In the genomic region with DNA sequence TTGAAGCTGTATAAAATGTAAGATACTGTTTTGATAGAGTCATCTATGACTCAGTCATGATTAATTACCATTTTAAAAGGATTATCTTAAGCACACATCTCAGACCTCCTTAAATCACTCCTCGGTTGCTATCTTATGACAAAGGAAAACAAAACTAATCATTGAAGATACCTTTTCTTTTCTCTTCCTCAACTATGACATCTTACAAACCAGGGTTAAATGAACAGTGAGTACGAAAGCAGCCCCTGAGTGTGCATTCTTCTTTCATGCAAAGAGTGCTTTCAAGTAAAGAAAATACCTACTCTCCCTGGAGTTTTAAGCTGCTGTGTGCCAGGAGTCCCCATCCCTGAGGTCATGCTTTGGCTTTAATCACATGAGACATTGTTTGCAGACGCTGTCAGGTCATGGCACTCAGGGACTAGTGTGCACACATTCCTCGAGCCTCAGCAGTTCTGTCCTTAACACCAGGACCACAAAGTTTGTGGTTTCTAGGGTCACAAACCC, we compare ENCODE assay signal across 13 cellular contexts.
DNase-seq lines count a peak whose midpoint lies in the region; ATAC-seq and TF ChIP-seq lines count a peak whose summit lies in the region.
"Had no signal": no experiment of that assay in that cellular context is flagged by ENCODE, and none has a peak within 500 bp of the region (broad histone marks: within the 10 kb centered on the region; RNA-seq: fewer than 3 reads in every experiment).

No MANE protein-coding gene starts in this region.

- no peaks in the 10 kb centered on the region for H3K9me2 ChIP-seq in hepatocyte (replicated peaks; ENCODE audit: insufficient read depth)

- H3K4me1 ChIP-seq in adrenal gland (replicated peaks in 1 of 2) (peaks cover 7 to 24% of the 10 kb centered on the region in 2 donors), hepatocyte (ENCODE audit: insufficient read depth) (peaks cover 27% of the 10 kb centered on the region)
- H3K4me1 ChIP-seq: spleen had no signal

- WGBS in adrenal gland, 4 donors, result 14 to 21% (median 18%) methylated on average over 4 of the region's 4 CpGs
- 11% methylated on average over 4 of the region's 4 CpGs for WGBS in hepatocyte (ENCODE audit: low lambda C conversion rate, missing lambda C conversion rate)

- TF ChIP-seq CTCF in HFF-Myc (IDR thresholded peaks at IDR 0.05; ENCODE audit: low read depth, low read length, missing control alignments), result no peak
- TF ChIP-seq CTCF in adrenal gland (IDR thresholded peaks at IDR 0.05), result no peak
- TF ChIP-seq CTCF in hepatocyte (IDR thresholded peaks at IDR 0.05; ENCODE audit: poor library complexity), result no peak

- no peaks in the 10 kb centered on the region for H3K36me3 ChIP-seq in adrenal gland (replicated peaks in 1 of 2)
- H3K36me3 ChIP-seq in hepatocyte (replicated peaks; ENCODE audit: insufficient read depth, low read depth), result no peaks in the 10 kb centered on the region
- H3K36me3 ChIP-seq: spleen had no signal

- DNase-seq in HFF-Myc (ENCODE audit: extremely low read depth, low read depth) (peak; percentile 61), adrenal gland (peak in 6 of 7 donors; percentile 24 to 57 (median 39)), hepatocyte (ENCODE audit: low spot score) (peak; percentile 59), smooth muscle cell of the brain vasculature (ENCODE audit: low read depth, low spot score) (peak; percentile 92), HUDEP-2 (lab: John Stamatoyannopoulos, UW; ENCODE audit: unreplicated experiment in 76 of 76) (no peak), NOMO-1 treated with DMSO at 0.1 percent for 48 hours (lab: John Stamatoyannopoulos, UW; ENCODE audit: unreplicated experiment) (no peak), CD1c-positive myeloid dendritic cell (ENCODE audit: extremely low spot score) (no peak)
- DNase-seq: DMS53, mucosa of descending colon, NCI-H524 treated with DMSO at 0.1 percent for 48 hours, spleen, T-helper 17 cell had no signal

- no peak overlapping the region for H3K27ac ChIP-seq in adrenal gland
- H3K27ac ChIP-seq in hepatocyte, result peak overlapping the region; percentile 85
- H3K27ac ChIP-seq: spleen had no signal

- no peaks in the 10 kb centered on the region for H4K20me1 ChIP-seq in hepatocyte (ENCODE audit: insufficient read depth, poor library complexity, severe bottlenecking)

- intact Hi-C loops in adrenal gland (cut with DNase I), result no loop called here

- no peak for ATAC-seq in HG02885 (IDR thresholded peaks at IDR 0.05; ENCODE audit: poor library complexity, unreplicated experiment)
- ATAC-seq: mucosa of descending colon, T-helper 17 cell had no signal

- no peak overlapping the region for H2AFZ ChIP-seq in hepatocyte

- no peaks in the 10 kb centered on the region for H3K9me3 ChIP-seq in adrenal gland (replicated peaks in 1 of 3)
- H3K9me3 ChIP-seq in hepatocyte (ENCODE audit: low read depth), result no peaks in the 10 kb centered on the region
- H3K9me3 ChIP-seq: mucosa of descending colon, spleen had no signal

- H3K27me3 ChIP-seq in adrenal gland (no peaks in the 10 kb centered on the region), hepatocyte (no peaks in the 10 kb centered on the region)
- H3K27me3 ChIP-seq: spleen had no signal

- no peak for TF ChIP-seq POLR2A in adrenal gland (IDR thresholded peaks at IDR 0.05)

- peak overlapping the region; percentile 5 for H3K4me2 ChIP-seq in hepatocyte

- H3K4me3 ChIP-seq in HFF-Myc (replicated peaks; ENCODE audit: low read depth, low read length) (no peak overlapping the region), adrenal gland (no peak overlapping the region), hepatocyte (no peak overlapping the region)
- H3K4me3 ChIP-seq: mucosa of descending colon, spleen had no signal

- H3K79me2 ChIP-seq in hepatocyte, result no peaks in the 10 kb centered on the region

Comparison
In these comparisons a context has a peak if more than half of its experiments do, and no peak if none do; other contexts are left out.
1. DNase-seq: peak in HFF-Myc (single experiment), adrenal gland (6 of 7), hepatocyte (single experiment) and smooth muscle cell of the brain vasculature (single experiment); none in HUDEP-2 (0 of 76), NOMO-1 treated with DMSO at 0.1 percent for 48 hours (single experiment) and CD1c-positive myeloid dendritic cell (single experiment).